Comparison of ENCODE assay signal across 18 cellular contexts in genomic region chr15:50751394-50751793, GRCh38.
"Had no signal": no experiment of that assay in that cellular context is flagged by ENCODE, and none has a peak within 500 bp of the region (broad histone marks: within the 10 kb centered on the region; RNA-seq: fewer than 3 reads in every experiment).

No MANE protein-coding gene starts in this region.

- H3K27ac Mint-ChIP-seq: dendritic cell treated with granulocyte-macrophage colony-stimulating factor and Interleukin-4, amounts not matched to agents 40 ng/mL and 50 ng/mL, for 4 days had no signal

- H3K4me3 ChIP-seq: body of pancreas, cardiac muscle cell, left lung, lung, prostate gland, SK-N-MC, spleen, tibial artery had no signal

- H3K9me3 ChIP-seq: body of pancreas, left lung, prostate gland, spleen, tibial artery had no signal

- H3K9me3 Mint-ChIP-seq: dendritic cell treated with granulocyte-macrophage colony-stimulating factor and Interleukin-4, amounts not matched to agents 40 ng/mL and 50 ng/mL, for 4 days; naive thymus-derived CD8-positive, alpha-beta T cell had no signal

- H3K4me1 ChIP-seq: prostate gland had no signal

- H3K27me3 Mint-ChIP-seq: dendritic cell treated with granulocyte-macrophage colony-stimulating factor and Interleukin-4, amounts not matched to agents 40 ng/mL and 50 ng/mL, for 4 days; naive thymus-derived CD8-positive, alpha-beta T cell had no signal

- H3K27me3 ChIP-seq: body of pancreas, cardiac muscle cell, foreskin keratinocyte, left lung, spleen, tibial artery had no signal

- DNase-seq: activated naive CD4-positive, alpha-beta T cell; anterior cingulate cortex; body of pancreas; effector CD4-positive, alpha-beta T cell; foreskin keratinocyte; left lung; spleen; stimulated activated CD4-positive, alpha-beta T cell treated with anti-CD3 and anti-CD28 coated beads, Interleukin-4, amount 100 ng/mL, for 1 hour; stimulated activated naive CD4-positive, alpha-beta T cell treated with Interleukin-2 at 50 U/mL for 16 hours; tibial artery had no signal

- H3K27ac ChIP-seq: cardiac muscle cell, foreskin keratinocyte, left lung, prostate gland, SK-N-MC, spleen, tibial artery, VCaP had no signal

- ATAC-seq: activated CD4-positive, CD25-positive, alpha-beta regulatory T cell treated with anti-CD3 and anti-CD28 coated beads, Interleukin-2, amount 50 U/mL, for 24 hours; body of pancreas; foreskin keratinocyte; left lung; naive thymus-derived CD8-positive, alpha-beta T cell had no signal

- H3K4me3 Mint-ChIP-seq: dendritic cell treated with granulocyte-macrophage colony-stimulating factor and Interleukin-4, amounts not matched to agents 40 ng/mL and 50 ng/mL, for 4 days; naive thymus-derived CD8-positive, alpha-beta T cell had no signal
